In genomic region chr13:30499338-30499737, GRCh38 we compare ENCODE assay signal across 26 cellular contexts.
"Had no signal": no experiment of that assay in that cellular context is flagged by ENCODE, and none has a peak within 500 bp of the region (broad histone marks: within the 10 kb centered on the region; RNA-seq: fewer than 3 reads in every experiment).

No MANE protein-coding gene starts in this region.

- H3K4me1 ChIP-seq: adrenal gland, ascending aorta, heart right ventricle, spleen, stomach, suprapubic skin, tibial nerve had no signal

- H3K4me3 ChIP-seq: adrenal gland, ascending aorta, heart right ventricle, spleen, stomach, suprapubic skin, tibial nerve had no signal

- H3K4me3 Mint-ChIP-seq: activated naive CD8-positive, alpha-beta T cell; activated T-cell treated with anti-CD3 and anti-CD28 coated beads, Interleukin-2, amount 50 U/mL, for 24 hours; activated T-helper 17 cell treated with anti-CD3 and anti-CD28 coated beads, Interleukin-2, amount 50 U/mL, for 72 hours; endodermal cell; memory B cell; natural killer cell treated with Interleukin-12 subunit alpha and Interleukin-12 subunit beta and Interleukin-15 and Interleukin-18, amount 100 ng/mL, for 72 hours had no signal

- H3K27ac ChIP-seq: adrenal gland, ascending aorta, epithelial cell of prostate, heart right ventricle, spleen, stomach, suprapubic skin, tibial nerve, VCaP had no signal

- H3K36me3 ChIP-seq: adrenal gland, ascending aorta, heart right ventricle, spleen, stomach, suprapubic skin, tibial nerve had no signal

- H3K9me3 ChIP-seq: adrenal gland, ascending aorta, heart right ventricle, spleen, stomach, suprapubic skin, tibial nerve had no signal

- ATAC-seq: activated T-helper 17 cell treated with anti-CD3 and anti-CD28 coated beads, Interleukin-2, amount 50 U/mL, for 72 hours; heart right ventricle; left cardiac atrium; natural killer cell treated with Interleukin-12 subunit alpha and Interleukin-12 subunit beta and Interleukin-15 and Interleukin-18, amount 100 ng/mL, for 72 hours had no signal

- H3K4me1 Mint-ChIP-seq: endodermal cell, memory B cell had no signal

- H3K9me3 Mint-ChIP-seq: activated T-cell treated with anti-CD3 and anti-CD28 coated beads, Interleukin-2, amount 50 U/mL, for 24 hours; activated T-helper 17 cell treated with anti-CD3 and anti-CD28 coated beads, Interleukin-2, amount 50 U/mL, for 72 hours; endodermal cell; memory B cell; natural killer cell treated with Interleukin-12 subunit alpha and Interleukin-12 subunit beta and Interleukin-15 and Interleukin-18, amount 100 ng/mL, for 72 hours had no signal

- DNase-seq: activated CD4-positive, alpha-beta T cell treated with anti-CD3 and anti-CD28 coated beads, Interleukin-2, amount 50 U/mL, for 4 hours; activated CD8-positive, alpha-beta memory T cell treated with anti-CD3 and anti-CD28 coated beads for 24 hours; activated CD8-positive, alpha-beta memory T cell treated with anti-CD3 and anti-CD28 coated beads, Interleukin-2, amount 50 U/mL, for 4 hours; activated naive CD4-positive, alpha-beta T cell; activated T-cell treated with anti-CD3 and anti-CD28 coated beads, Interleukin-2, amount 50 U/mL, for 24 hours; adrenal gland; cortex of kidney; endodermal cell; foreskin fibroblast; heart right ventricle; islet precursor cell; left cardiac atrium; retina; spleen; stimulated activated CD4-positive, alpha-beta T cell treated with anti-CD3 and anti-CD28 coated beads, Interleukin-4, amount 100 ng/mL, for 1 hour; stomach had no signal

- H3K36me3 Mint-ChIP-seq: activated naive CD8-positive, alpha-beta T cell; memory B cell; natural killer cell treated with Interleukin-12 subunit alpha and Interleukin-12 subunit beta and Interleukin-15 and Interleukin-18, amount 100 ng/mL, for 72 hours had no signal

- H3K27me3 Mint-ChIP-seq: activated naive CD8-positive, alpha-beta T cell; activated T-cell treated with anti-CD3 and anti-CD28 coated beads, Interleukin-2, amount 50 U/mL, for 24 hours; activated T-helper 17 cell treated with anti-CD3 and anti-CD28 coated beads, Interleukin-2, amount 50 U/mL, for 72 hours; memory B cell; progenitor cell of endocrine pancreas had no signal

- H3K27ac Mint-ChIP-seq: activated naive CD8-positive, alpha-beta T cell; activated T-cell treated with anti-CD3 and anti-CD28 coated beads, Interleukin-2, amount 50 U/mL, for 24 hours; activated T-helper 17 cell treated with anti-CD3 and anti-CD28 coated beads, Interleukin-2, amount 50 U/mL, for 72 hours; endodermal cell; memory B cell; natural killer cell treated with Interleukin-12 subunit alpha and Interleukin-12 subunit beta and Interleukin-15 and Interleukin-18, amount 100 ng/mL, for 72 hours; progenitor cell of endocrine pancreas had no signal

- H3K27me3 ChIP-seq: adrenal gland, ascending aorta, heart right ventricle, spleen, stomach, suprapubic skin, tibial nerve had no signal
